ENCODE assay signal across 17 cellular contexts in genomic region chr18:31675404-31675803, GRCh38. TPM values are rescaled to one million over a fixed set of nuclear protein-coding genes. Genes with fewer than 3 reads are reported as not detected.
"Had no signal": no experiment of that assay in that cellular context is flagged by ENCODE, and none has a peak within 500 bp of the region (broad histone marks: within the 10 kb centered on the region; RNA-seq: fewer than 3 reads in every experiment).

No MANE protein-coding gene starts in this region.

- H3K27ac ChIP-seq: foreskin keratinocyte, neural progenitor cell, right atrium auricular region, sigmoid colon, skin epidermis had no signal

- H3K27me3 Mint-ChIP-seq: natural killer cell treated with Interleukin-12 subunit alpha and Interleukin-12 subunit beta and Interleukin-15 and Interleukin-18, amount 100 ng/mL, for 72 hours had no signal

- H3K4me1 ChIP-seq: sigmoid colon had no signal

- H3K9me3 Mint-ChIP-seq: natural killer cell treated with Interleukin-12 subunit alpha and Interleukin-12 subunit beta and Interleukin-15 and Interleukin-18, amount 100 ng/mL, for 72 hours; neural progenitor cell had no signal

- ATAC-seq: foreskin keratinocyte; natural killer cell treated with Interleukin-12 subunit alpha and Interleukin-12 subunit beta and Interleukin-15 and Interleukin-18, amount 100 ng/mL, for 72 hours had no signal

- H3K4me3 ChIP-seq: neural progenitor cell, ovary, right atrium auricular region, sigmoid colon, skin epidermis had no signal

- H2AFZ ChIP-seq: neural progenitor cell had no signal

- DNase-seq: dermis blood vessel endothelial cell; foreskin keratinocyte; head of caudate nucleus; hippocampal formation; kidney glomerular epithelial cell; mammary epithelial cell; nucleus accumbens; ovary; sigmoid colon; stimulated activated CD4-positive, alpha-beta T cell treated with anti-CD3 and anti-CD28 coated beads, Interleukin-12 subunit alpha, Interleukin-12 subunit beta, amount 100 ng/mL, for 4 hours; stimulated activated naive CD4-positive, alpha-beta T cell treated with Interleukin-2 at 50 U/mL for 16 hours; trophoblast cell had no signal

- H3K36me3 ChIP-seq: neural progenitor cell, ovary, right atrium auricular region, sigmoid colon had no signal

- H3K4me3 Mint-ChIP-seq: natural killer cell treated with Interleukin-12 subunit alpha and Interleukin-12 subunit beta and Interleukin-15 and Interleukin-18, amount 100 ng/mL, for 72 hours; neural progenitor cell had no signal

- H3K27ac Mint-ChIP-seq: neural progenitor cell had no signal

- H3K4me2 ChIP-seq: neural progenitor cell had no signal

- H3K9ac ChIP-seq: neural progenitor cell had no signal

- H3K36me3 Mint-ChIP-seq: natural killer cell treated with Interleukin-12 subunit alpha and Interleukin-12 subunit beta and Interleukin-15 and Interleukin-18, amount 100 ng/mL, for 72 hours had no signal

- H3K27me3 ChIP-seq: foreskin keratinocyte, neural progenitor cell, ovary, right atrium auricular region, sigmoid colon had no signal

- H3K9me3 ChIP-seq: ovary, right atrium auricular region, sigmoid colon had no signal

RNA-seq across cellular contexts. Expression of gene B4GALT6, which starts 9.0 kb away (rescaled TPM):
- total RNA-seq: myocyte had no signal
